8 cellular contexts compared by ENCODE assay signal in the genomic region with DNA sequence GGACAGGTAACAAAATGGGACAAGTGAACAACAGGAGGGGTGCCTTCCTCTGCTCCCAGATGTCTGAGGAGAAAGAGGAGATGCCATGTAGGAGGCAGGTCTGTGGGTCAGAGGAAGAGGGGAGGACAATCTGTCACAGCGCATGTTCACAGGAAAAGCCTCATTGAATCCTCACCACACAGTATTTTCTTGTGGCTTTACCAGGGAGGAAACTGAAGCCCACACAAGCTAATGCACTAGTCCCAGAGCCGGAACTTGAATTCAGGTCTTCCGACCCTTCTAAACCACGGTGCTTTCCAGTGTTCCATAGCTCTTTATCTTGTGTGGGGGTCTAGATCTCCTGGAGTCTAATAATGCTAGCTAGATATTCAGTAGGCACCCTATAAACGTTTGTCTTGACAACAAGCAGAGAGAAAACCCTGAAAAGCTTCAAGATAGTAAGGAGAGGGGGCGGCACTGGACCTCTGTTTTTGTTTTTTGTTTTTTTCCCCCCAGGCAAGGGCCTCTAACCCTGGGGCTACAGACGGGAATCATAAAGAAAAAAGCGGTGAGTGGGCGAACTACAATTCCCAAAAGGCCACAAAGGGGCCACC. TPM values are rescaled to one million over a fixed set of nuclear protein-coding genes. Genes with fewer than 3 reads are reported as not detected.
DNase-seq lines count a peak whose midpoint lies in the region; ATAC-seq and TF ChIP-seq lines count a peak whose summit lies in the region.

No MANE protein-coding gene starts in this region.

- TF ChIP-seq RAD21 in IMR-90 (IDR thresholded peaks at IDR 0.05; ENCODE audit: low read length): no peak

- peak overlapping the region; percentile 84 for H3K23ac ChIP-seq in IMR-90 (ENCODE audit: low read depth, low read length)
- no peak overlapping the region for H3K23ac ChIP-seq in mesendoderm (ENCODE audit: low read length)

- no peak for TF ChIP-seq POLR2A in IMR-90 (IDR thresholded peaks at IDR 0.05; ENCODE audit: low read depth, low read length)

- H3K4ac ChIP-seq in IMR-90 (ENCODE audit: low read depth, low read length): peak overlapping the region; percentile 93
- H3K4ac ChIP-seq in mesendoderm (ENCODE audit: low read depth, low read length): no peak overlapping the region

- peak overlapping the region; percentile 94 to 95 for H4K8ac ChIP-seq in IMR-90 (ENCODE audit: low read depth in 2 of 2, low read length in 2 of 2)
- H4K8ac ChIP-seq in mesendoderm (ENCODE audit: low read depth, low read length): no peak overlapping the region

- BruUV-seq in IMR-90 (replicated peaks; lab: Mats Ljungman, UMichigan): TSS peak; percentile 79

- intact Hi-C loops in IMR-90 (cut with micrococcal nuclease): no loop called here

- H4K91ac ChIP-seq in IMR-90 (ENCODE audit: insufficient read depth, low read depth, low read length): peak overlapping the region; percentile 79

- H2BK120ac ChIP-seq in IMR-90 (ENCODE audit: low read depth, low read length) (peak overlapping the region; percentile 52; the same call in 1 of the 2 replicates), mesendoderm (ENCODE audit: low read depth, low read length) (no peak overlapping the region)

- H3K9me1 ChIP-seq in IMR-90 (ENCODE audit: insufficient read depth, low read length): peaks cover 20% of the 10 kb centered on the region

- H3K9me3 ChIP-seq in IMR-90 (ENCODE audit: control insufficient read depth, insufficient read depth, low read length) (no peaks in the 10 kb centered on the region), adipocyte (ENCODE audit: control insufficient read depth, low read length) (no peaks in the 10 kb centered on the region)

- H3K4me2 ChIP-seq in IMR-90 (ENCODE audit: low read depth, low read length) (peak overlapping the region; percentile 60), mesendoderm (ENCODE audit: low read length) (peak overlapping the region; percentile 0)

- peak; percentile 42 for DNase-seq in NOMO-1 treated with DMSO at 0.1 percent for 48 hours (lab: John Stamatoyannopoulos, UW; ENCODE audit: unreplicated experiment)
- DNase-seq in NOMO-1 treated with dmso at 0.1 percent for 144 hours (lab: John Stamatoyannopoulos, UW; ENCODE audit: unreplicated experiment): no peak
- no peak for DNase-seq in IMR-90
- no peak for DNase-seq in adipocyte (ENCODE audit: low read depth)
- no peak for DNase-seq in mesendoderm
- DNase-seq in NCI-H446 treated with DMSO at 0.1 percent for 48 hours (lab: John Stamatoyannopoulos, UW): no peak
- DNase-seq in NCI-H2171 treated with DMSO at 0.1 percent for 48 hours (lab: John Stamatoyannopoulos, UW): no peak

- peak overlapping the region; percentile 98 for H3K9ac ChIP-seq in IMR-90 (ENCODE audit: low read depth, low read length)
- peak overlapping the region; percentile 96 for H3K9ac ChIP-seq in adipocyte (ENCODE audit: low read length)
- H3K9ac ChIP-seq in mesendoderm (ENCODE audit: low read length): peak overlapping the region; percentile 23

- peaks cover 14% of the 10 kb centered on the region for H3K79me2 ChIP-seq in mesendoderm (ENCODE audit: control insufficient read depth, insufficient read depth, low read length)

- H2BK20ac ChIP-seq in IMR-90 (ENCODE audit: low read depth, low read length): no peak overlapping the region

- H3K4me1 ChIP-seq in IMR-90 (ENCODE audit: control insufficient read depth, insufficient read depth, low read length) (peaks cover 16% of the 10 kb centered on the region), adipocyte (ENCODE audit: control insufficient read depth, insufficient read depth, low read length) (peaks cover 40% of the 10 kb centered on the region), mesendoderm (ENCODE audit: control insufficient read depth, low read depth, low read length) (peaks cover 7% of the 10 kb centered on the region)

- H3K79me1 ChIP-seq in IMR-90 (ENCODE audit: low read depth in 1 of 2, low read length in 2 of 2) (peaks cover 29 to 51% of the 10 kb centered on the region in 2 experiments; a peak in 3 of 4 replicates), mesendoderm (ENCODE audit: low read length) (peaks cover 24% of the 10 kb centered on the region)

- H3K36me3 ChIP-seq in IMR-90 (ENCODE audit: control insufficient read depth, insufficient read depth, low read length): peaks cover 35% of the 10 kb centered on the region
- H3K36me3 ChIP-seq in adipocyte (ENCODE audit: control insufficient read depth, insufficient read depth, low read length, severe bottlenecking): peaks cover 31% of the 10 kb centered on the region
- peaks cover 24% of the 10 kb centered on the region for H3K36me3 ChIP-seq in mesendoderm (ENCODE audit: control insufficient read depth, insufficient read depth, low read length)

- H3K56ac ChIP-seq in IMR-90 (ENCODE audit: extremely low read depth, insufficient read depth, low read length) (peak overlapping the region; percentile 87), mesendoderm (ENCODE audit: low read length) (peak overlapping the region; percentile 69)

- H4K20me1 ChIP-seq in IMR-90 (ENCODE audit: insufficient read depth, low read length): peaks cover 29% of the 10 kb centered on the region

- no peak for ATAC-seq in IMR-90 (ENCODE audit: low read depth)
- no peak for ATAC-seq in GM18868 (IDR thresholded peaks at IDR 0.05; ENCODE audit: unreplicated experiment)

- peak overlapping the region; percentile 94 for H3K27ac ChIP-seq in IMR-90 (ENCODE audit: insufficient read depth, low read length)
- peak overlapping the region; percentile 25 for H3K27ac ChIP-seq in mesendoderm (ENCODE audit: low read depth, low read length)

- H3K27me3 ChIP-seq in IMR-90 (ENCODE audit: control insufficient read depth, insufficient read depth, low read length) (peaks cover 3% of the 10 kb centered on the region; the same call in 1 of the 2 replicates), adipocyte (replicated peaks; ENCODE audit: control insufficient read depth, insufficient read depth, low read length) (no peaks in the 10 kb centered on the region), mesendoderm (ENCODE audit: insufficient read depth, low read length, poor library complexity) (peaks cover 23% of the 10 kb centered on the region)

- H4K5ac ChIP-seq in IMR-90 (ENCODE audit: low read depth, low read length): peak overlapping the region; percentile 10
- H4K5ac ChIP-seq in mesendoderm (ENCODE audit: low read length): no peak overlapping the region

- H3K14ac ChIP-seq in IMR-90 (replicated peaks; ENCODE audit: low read depth, low read length): peak overlapping the region; percentile 94

- H2BK15ac ChIP-seq in IMR-90 (ENCODE audit: low read depth, low read length) (peak overlapping the region; percentile 18; the same call in 1 of the 3 replicates), mesendoderm (replicated peaks; ENCODE audit: low read depth) (no peak overlapping the region)

- CTCF ChIA-PET in IMR-90 (lab: Yijun Ruan, JAX): interaction anchor here (0.8 to 5.3 kb wide), 3 partner anchors 12 to 119 kb away, joined by 3 to 47 read pairs (median 14); no protein-coding TSS in a partner anchor

- in situ Hi-C loops in IMR-90 (cut with MboI; ENCODE audit: low sequenced_read_pairs): no loop called here

- peak overlapping the region; percentile 51 for H2BK5ac ChIP-seq in IMR-90 (ENCODE audit: low read depth, low read length, poor library complexity, severe bottlenecking)
- no peak overlapping the region for H2BK5ac ChIP-seq in mesendoderm (ENCODE audit: low read length)

- 0% methylated on average over 3 of the region's 9 CpGs; no CpG with 5 or more reads in 1 of the 2 experiments for WGBS in IMR-90 (ENCODE audit: extremely low coverage in 2 of 2, insufficient read length in 1 of 2), 2 experiments
- no CpG with 5 or more reads among the region's 9 CpGs for WGBS in mesendoderm (ENCODE audit: extremely low coverage, insufficient coverage, low lambda C conversion rate)

- TF ChIP-seq CTCF in IMR-90 (conservative IDR thresholded peaks at IDR 0.05; ENCODE audit: low read depth, low read length): no peak

- POLR2A ChIA-PET in IMR-90 (lab: Charles Lee; ENCODE audit: unreplicated experiment): interaction anchor here (0.5 to 1.8 kb wide), 6 partner anchors 10 to 48 kb away, joined by 3 to 7 read pairs (median 4); no protein-coding TSS in a partner anchor

- H3K4me3 ChIP-seq in IMR-90 (ENCODE audit: insufficient read depth, low read depth, low read length) (peak overlapping the region; percentile 59), adipocyte (ENCODE audit: low read length) (peak overlapping the region; percentile 87), mesendoderm (ENCODE audit: low read length) (no peak overlapping the region)

- H3K18ac ChIP-seq in IMR-90 (ENCODE audit: low read depth, low read length) (no peak overlapping the region), mesendoderm (ENCODE audit: low read length) (no peak overlapping the region)

- dilution Hi-C loops in IMR-90 (cut with HindIII; ENCODE audit: low sequenced_read_pairs, unreplicated experiment): no loop called here

- H2AK9ac ChIP-seq in IMR-90 (replicated peaks; ENCODE audit: low read depth, low read length, poor library complexity): peak overlapping the region; percentile 58

- peak overlapping the region; percentile 96 for H2AK5ac ChIP-seq in IMR-90 (ENCODE audit: low read depth, low read length)
- no peak overlapping the region for H2AK5ac ChIP-seq in mesendoderm (ENCODE audit: low read length)

- peak overlapping the region; percentile 89 for H2AFZ ChIP-seq in IMR-90 (replicated peaks; ENCODE audit: low read length, poor library complexity)

TF ChIP-seq in IMR-90, 13 proteins besides CTCF, POLR2A, EP300 and RAD21 (continues in another document):
- TF ChIP-seq CEBPB (IDR thresholded peaks at IDR 0.05; ENCODE audit: low read depth, low read length) (no peak), BHLHE40 (IDR thresholded peaks at IDR 0.05; ENCODE audit: low read depth, low read length) (no peak), FOS (IDR thresholded peaks at IDR 0.05; ENCODE audit: low read depth, low read length) (peak; percentile 2; the same call in 1 of the 2 replicates), CHD1 (IDR thresholded peaks at IDR 0.05; ENCODE audit: low read depth, low read length) (no peak)

RNA-seq across cellular contexts. Expression of gene SHMT2, which starts 0.4 kb away (rescaled TPM):
- total RNA-seq in IMR-90 (2012; rRNA removed): 225 and 266 TPM in 2 replicates
- 302 and 364 TPM in 2 replicates for polyA plus RNA-seq in IMR-90 (2012; rRNA removed)
- 201 and 323 TPM in 2 replicates for polyA plus RNA-seq in IMR-90 (2012; cell fraction: cytosol; rRNA removed)
- 303 and 511 TPM in 2 replicates for polyA plus RNA-seq in IMR-90 (2012; cell fraction: nucleus; rRNA removed; ENCODE audit: low replicate concordance)
- 223 TPM for polyA plus RNA-seq in mesendoderm (2013, experiment 1 of 2)
- polyA plus RNA-seq in mesendoderm (2013, experiment 2 of 2): 222 TPM

RNA-seq across cellular contexts. Expression of gene NXPH4, which starts 12.5 kb away (rescaled TPM):
- total RNA-seq in IMR-90 (2012; rRNA removed): 0.36 and 0.56 TPM in 2 replicates
- polyA plus RNA-seq in IMR-90 (2012; rRNA removed): 3.3 and 3.8 TPM in 2 replicates
- 4.8 and 7.5 TPM in 2 replicates for polyA plus RNA-seq in IMR-90 (2012; cell fraction: cytosol; rRNA removed)
- 3.3 and 5.8 TPM in 2 replicates for polyA plus RNA-seq in IMR-90 (2012; cell fraction: nucleus; rRNA removed; ENCODE audit: low replicate concordance)
- polyA plus RNA-seq in mesendoderm (2013, experiment 1 of 2): 0.52 TPM
- polyA plus RNA-seq in mesendoderm (2013, experiment 2 of 2): 0.42 TPM

RNA-seq across cellular contexts. Expression of gene STAC3, which starts 21.9 kb away (rescaled TPM):
- total RNA-seq in IMR-90 (2012; rRNA removed): under 0.01 and 0.18 TPM in 2 replicates
- polyA plus RNA-seq in IMR-90 (2012; rRNA removed): 0.67 and 0.80 TPM in 2 replicates
- polyA plus RNA-seq in IMR-90 (2012; cell fraction: cytosol; rRNA removed): 0.13 and 0.66 TPM in 2 replicates
- 2.9 and 4.4 TPM in 2 replicates for polyA plus RNA-seq in IMR-90 (2012; cell fraction: nucleus; rRNA removed; ENCODE audit: low replicate concordance)
- polyA plus RNA-seq in mesendoderm (2013, experiment 1 of 2): 0.24 TPM
- 0.42 TPM for polyA plus RNA-seq in mesendoderm (2013, experiment 2 of 2)

Comparison
In these comparisons a context has a peak if more than half of its experiments do, and no peak if none do; other contexts are left out.
1. H3K9ac ChIP-seq: peak in every context shown above with its lines; median percentile 98 in IMR-90; 96 in adipocyte; 23 in mesendoderm.